12 cellular contexts compared by ENCODE assay signal in genomic region chr6:110660066-110660655, GRCh38.
DNase-seq lines count a peak whose midpoint lies in the region; ATAC-seq and TF ChIP-seq lines count a peak whose summit lies in the region.
"Had no signal": no experiment of that assay in that cellular context is flagged by ENCODE, and none has a peak within 500 bp of the region (broad histone marks: within the 10 kb centered on the region; RNA-seq: fewer than 3 reads in every experiment).

No MANE protein-coding gene starts in this region.

- no peaks in the 10 kb centered on the region for H3K27me3 ChIP-seq in layer of hippocampus (ENCODE audit: control insufficient read depth, insufficient read depth, low read length)
- H3K27me3 ChIP-seq in colonic mucosa, result no peaks in the 10 kb centered on the region
- no peaks in the 10 kb centered on the region for H3K27me3 ChIP-seq in body of pancreas
- H3K27me3 ChIP-seq in Karpas-422 (ENCODE audit: low read length), result no peaks in the 10 kb centered on the region
- H3K27me3 ChIP-seq: BLaER1 had no signal

- no peak for DNase-seq in progenitor cell of endocrine pancreas (ENCODE audit: low spot score, unreplicated experiment)
- DNase-seq in colonic mucosa, result no peak
- no peak for DNase-seq in body of pancreas
- DNase-seq in Karpas-422, result no peak
- DNase-seq: AML-193; Calu3; CD4-positive, alpha-beta T cell; DMS 273 treated with DMSO at 0.1 percent for 48 hours; HCEC 1CT had no signal

- H3K9me3 ChIP-seq in colonic mucosa (no peaks in the 10 kb centered on the region), body of pancreas (no peaks in the 10 kb centered on the region), Karpas-422 (ENCODE audit: low read length) (no peaks in the 10 kb centered on the region)

- H3K4me1 ChIP-seq in colonic mucosa (peaks cover 2% of the 10 kb centered on the region), body of pancreas (peaks cover 13% of the 10 kb centered on the region), Karpas-422 (ENCODE audit: low read length) (no peaks in the 10 kb centered on the region; the same call in 1 of the 2 replicates)
- H3K4me1 ChIP-seq: BLaER1 had no signal

- H3K27ac Mint-ChIP-seq in progenitor cell of endocrine pancreas, result peak overlapping the region; percentile 25
- H3K27ac Mint-ChIP-seq: CD4-positive, alpha-beta T cell had no signal

- no peaks in the 10 kb centered on the region for H3K27me3 Mint-ChIP-seq in progenitor cell of endocrine pancreas
- H3K27me3 Mint-ChIP-seq: CD4-positive, alpha-beta T cell had no signal

- H4K20me1 ChIP-seq in Karpas-422 (ENCODE audit: insufficient read depth, low read depth, low read length), result no peaks in the 10 kb centered on the region
- H4K20me1 ChIP-seq: BLaER1 had no signal

- no peaks in the 10 kb centered on the region for H3K9me2 ChIP-seq in Karpas-422 (replicated peaks; ENCODE audit: insufficient read depth, low read length)

- peaks cover 25% of the 10 kb centered on the region for H3K4me1 Mint-ChIP-seq in progenitor cell of endocrine pancreas (ENCODE audit: low read depth)

- no peaks in the 10 kb centered on the region for H3K36me3 ChIP-seq in colonic mucosa
- no peaks in the 10 kb centered on the region for H3K36me3 ChIP-seq in body of pancreas (replicated peaks in 1 of 2; ENCODE audit: insufficient read depth in 1 of 2, low read depth in 2 of 2)
- no peaks in the 10 kb centered on the region for H3K36me3 ChIP-seq in Karpas-422 (ENCODE audit: insufficient read depth, low read length)

- H3K9ac ChIP-seq in colonic mucosa (ENCODE audit: low read depth in 2 of 2, low read length in 2 of 2) (no peak overlapping the region), Karpas-422 (ENCODE audit: low read length) (no peak overlapping the region)
- H3K9ac ChIP-seq: BLaER1 had no signal

- no peak overlapping the region for H2AFZ ChIP-seq in Karpas-422 (ENCODE audit: low read length)

- 86 to 89% methylated on average over 9 of the region's 9 CpGs for WGBS in body of pancreas, 2 donors

- H3K4me3 Mint-ChIP-seq in progenitor cell of endocrine pancreas (ENCODE audit: low read depth), result no peak overlapping the region
- H3K4me3 Mint-ChIP-seq: CD4-positive, alpha-beta T cell had no signal

- no peaks in the 10 kb centered on the region for H3K79me2 ChIP-seq in Karpas-422 (ENCODE audit: low read length)

- ATAC-seq in body of pancreas, result no peak

- H3K36me3 Mint-ChIP-seq in progenitor cell of endocrine pancreas (ENCODE audit: insufficient read depth), result peaks cover 7% of the 10 kb centered on the region

- no peak overlapping the region for H3K4me2 ChIP-seq in Karpas-422 (ENCODE audit: low read depth, low read length, poor library complexity, severe bottlenecking)
- H3K4me2 ChIP-seq: BLaER1 had no signal

- H3K27ac ChIP-seq in angular gyrus (ENCODE audit: low read depth, low read length) (peak overlapping the region; percentile 18), layer of hippocampus (ENCODE audit: low read depth, low read length) (peak overlapping the region; percentile 20), colonic mucosa (no peak overlapping the region), body of pancreas (no peak overlapping the region), Karpas-422 (ENCODE audit: low read length) (no peak overlapping the region)
- H3K27ac ChIP-seq: BLaER1 had no signal

- no peak for TF ChIP-seq POLR2A in body of pancreas (IDR thresholded peaks at IDR 0.05)

- H3K9me3 Mint-ChIP-seq in progenitor cell of endocrine pancreas (ENCODE audit: low read depth), result no peaks in the 10 kb centered on the region
- H3K9me3 Mint-ChIP-seq: CD4-positive, alpha-beta T cell had no signal

- intact Hi-C loops in colonic mucosa (cut with DNase I) (no loop called here), body of pancreas (cut with DNase I) (no loop called here)

- TF ChIP-seq CTCF in progenitor cell of endocrine pancreas (IDR thresholded peaks at IDR 0.05; ENCODE audit: unreplicated experiment) (no peak), colonic mucosa (IDR thresholded peaks at IDR 0.05) (no peak), body of pancreas (IDR thresholded peaks at IDR 0.05) (no peak)

- H3K4me3 ChIP-seq in colonic mucosa (no peak overlapping the region), body of pancreas (no peak overlapping the region), Karpas-422 (ENCODE audit: low read length) (no peak overlapping the region)
- H3K4me3 ChIP-seq: BLaER1 had no signal

Comparison
In these comparisons a context has a peak if more than half of its experiments do, and no peak if none do; other contexts are left out.
1. H3K27ac ChIP-seq: peak in angular gyrus (single experiment) and layer of hippocampus (single experiment); none in colonic mucosa (single experiment), body of pancreas (0 of 4) and Karpas-422 (single experiment).